9 cellular contexts compared by ENCODE assay signal in genomic region chr6:34484899-34485298, GRCh38. TPM values are rescaled to one million over a fixed set of nuclear protein-coding genes. Genes with fewer than 3 reads are reported as not detected.
A peak's percentile ranks its signal among the peaks of the same experiment; 100 is the strongest.
DNase-seq lines count a peak whose midpoint lies in the region; ATAC-seq, FAIRE-seq and TF ChIP-seq lines count a peak whose summit lies in the region.
"Had no signal": no experiment of that assay in that cellular context is flagged by ENCODE, and none has a peak within 500 bp of the region (broad histone marks: within the 10 kb centered on the region; RNA-seq: fewer than 3 reads in every experiment).

No MANE protein-coding gene starts in this region.

- no peak for TF ChIP-seq CTCF in bronchial epithelial cell (IDR thresholded peaks at IDR 0.05; ENCODE audit: insufficient read depth, low read length, severe bottlenecking)
- no peak for TF ChIP-seq CTCF in BE2C (IDR thresholded peaks at IDR 0.05; ENCODE audit: low read depth, low read length)
- no peak for TF ChIP-seq CTCF in foreskin fibroblast (IDR thresholded peaks at IDR 0.05; ENCODE audit: low read depth, low read length)

- H3K4me3 ChIP-seq in bronchial epithelial cell (ENCODE audit: low read depth, low read length) (no peak overlapping the region), BE2C (ENCODE audit: low read depth, low read length) (no peak overlapping the region), foreskin fibroblast (ENCODE audit: low read depth in 1 of 2, low read length in 2 of 2) (no peak overlapping the region)

- H3K4me1 ChIP-seq in BE2C, result no peaks in the 10 kb centered on the region

- H3K9me3 ChIP-seq in BE2C, result no peaks in the 10 kb centered on the region

- no peaks in the 10 kb centered on the region for H3K27me3 ChIP-seq in bronchial epithelial cell (ENCODE audit: control insufficient read depth, insufficient read depth, low read length)
- H3K27me3 ChIP-seq in BE2C, result no peaks in the 10 kb centered on the region

- H3K36me3 ChIP-seq in bronchial epithelial cell (ENCODE audit: control insufficient read depth, insufficient read depth, low read length) (no peaks in the 10 kb centered on the region), BE2C (no peaks in the 10 kb centered on the region)

- peak; percentile 45 for ATAC-seq in HG02759 (IDR thresholded peaks at IDR 0.05; ENCODE audit: unreplicated experiment)

- no peak for FAIRE-seq in bronchial epithelial cell (lab: Jason Lieb, UNC)

- peak; percentile 29 to 58 (median 33) for DNase-seq in activated CD4-positive, CD25-positive, alpha-beta regulatory T cell (lab: John Stamatoyannopoulos, UW)
- DNase-seq in bronchial epithelial cell (ENCODE audit: low read depth) (peak; percentile 87), BE2C (no peak), foreskin fibroblast (no peak), NCI-H2196 (lab: John Stamatoyannopoulos, UW; ENCODE audit: unreplicated experiment) (no peak), NCI-H524 treated with DMSO at 0.1 percent for 48 hours (lab: John Stamatoyannopoulos, UW) (no peak)
- DNase-seq in stimulated activated CD8-positive, alpha-beta memory T cell treated with anti-CD3 and anti-CD28 coated beads, Interleukin-12 subunit alpha, Interleukin-12 subunit beta, amount 100 ng/mL, for 4 hours (ENCODE audit: low read depth), result peak; percentile 47
- DNase-seq: midbrain had no signal

RNA-seq across cellular contexts. Expression of gene PACSIN1, which starts 19.0 kb away (rescaled TPM):
- not detected in 2 replicates for total RNA-seq in bronchial epithelial cell
- polyA plus RNA-seq in BE2C (2012; ENCODE audit: insufficient read depth, insufficient read length, low read depth), result not detected

RNA-seq across cellular contexts. Expression of gene RPS10, which starts 59.0 kb away (rescaled TPM):
- 2,015 and 3,887 TPM in 2 replicates for total RNA-seq in bronchial epithelial cell
- 1,444 TPM for polyA plus RNA-seq in BE2C (2012; ENCODE audit: insufficient read depth, insufficient read length, low read depth)

Comparison
In these comparisons a context has a peak if more than half of its experiments do, and no peak if none do; other contexts are left out.
1. DNase-seq: peak in activated CD4-positive, CD25-positive, alpha-beta regulatory T cell (4 of 4), bronchial epithelial cell (single experiment) and stimulated activated CD8-positive, alpha-beta memory T cell treated with anti-CD3 and anti-CD28 coated beads, Interleukin-12 subunit alpha, Interleukin-12 subunit beta, amount 100 ng/mL, for 4 hours (single experiment); none in BE2C (single experiment), foreskin fibroblast (0 of 2), NCI-H2196 (single experiment) and NCI-H524 treated with DMSO at 0.1 percent for 48 hours (single experiment).